In genomic region chr13:30499338-30499737, GRCh38 we compare ENCODE assay signal across 24 cellular contexts.
"Had no signal": no experiment of that assay in that cellular context is flagged by ENCODE, and none has a peak within 500 bp of the region (broad histone marks: within the 10 kb centered on the region; RNA-seq: fewer than 3 reads in every experiment).

No MANE protein-coding gene starts in this region.

- ATAC-seq: activated CD8-positive, alpha-beta T cell treated with anti-CD3 and anti-CD28 coated beads, Interleukin-2, amount 10 ng/mL, durations not matched to agents 7 days and 5 days; effector memory CD8-positive, alpha-beta T cell; gastroesophageal sphincter; left ventricle myocardium superior; naive thymus-derived CD8-positive, alpha-beta T cell; T-helper 17 cell; upper lobe of right lung had no signal

- DNase-seq: activated CD4-positive, alpha-beta T cell treated with anti-CD3 and anti-CD28 coated beads, Interleukin-2, amount 10 ng/mL, durations not matched to agents 7 days and 5 days; activated CD4-positive, CD25-positive, alpha-beta regulatory T cell treated with anti-CD3 and anti-CD28 coated beads, Interleukin-2, amount 50 U/mL, for 72 hours; activated CD8-positive, alpha-beta T cell treated with anti-CD3 and anti-CD28 coated beads, Interleukin-2, amount 10 ng/mL, durations not matched to agents 7 days and 5 days; activated gamma-delta T cell treated with Interleukin-2 at 50 U/mL for 16 hours; anterior cingulate cortex; colonic mucosa; dorsolateral prefrontal cortex; effector memory CD8-positive, alpha-beta T cell; esophagus squamous epithelium; head of caudate nucleus; hypothalamus; left ventricle myocardium superior; mammary epithelial cell; naive thymus-derived CD8-positive, alpha-beta T cell; posterior cingulate gyrus; sigmoid colon; stimulated activated CD4-positive, alpha-beta T cell treated with anti-CD3 and anti-CD28 coated beads, Interleukin-15, amount 100 ng/mL, for 24 hours; stimulated activated CD8-positive, alpha-beta memory T cell treated with anti-CD3 and anti-CD28 coated beads, Interleukin-4, amount 100 ng/mL, for 48 hours; stimulated activated naive CD4-positive, alpha-beta T cell treated with Interleukin-2 at 50 U/mL for 16 hours; substantia nigra; T-helper 17 cell; thyroid gland; upper lobe of right lung had no signal
